In the genomic region with DNA sequence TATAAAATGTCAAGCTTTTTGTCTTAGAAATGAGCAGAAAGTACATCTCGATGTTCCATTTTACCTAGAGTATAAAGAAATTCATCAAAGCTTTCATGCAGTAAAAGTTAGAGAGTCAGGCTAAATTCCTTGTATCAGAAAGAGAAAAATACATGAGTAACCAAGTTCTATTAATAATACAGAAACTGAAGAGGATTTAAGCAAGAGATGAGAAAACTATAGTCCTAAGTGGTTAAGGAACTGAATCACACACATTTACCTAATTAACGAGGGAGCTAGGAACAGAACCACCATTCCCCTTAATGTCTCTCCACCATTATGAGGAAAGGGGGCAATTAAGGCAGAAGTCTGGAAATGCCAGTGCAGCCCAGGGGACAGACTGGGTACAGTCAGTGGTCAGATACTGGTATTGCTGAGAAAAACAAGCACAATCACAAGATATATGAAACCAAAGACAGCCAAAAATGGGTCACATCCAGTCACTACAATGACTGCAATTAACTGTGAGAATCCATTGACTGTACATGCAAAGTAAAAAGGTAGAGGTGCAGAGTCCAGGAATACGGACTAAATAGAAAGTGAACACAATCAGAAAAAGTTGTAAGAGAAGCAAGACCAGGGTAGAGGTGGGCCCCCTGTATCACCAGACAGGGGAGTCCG, we compare ENCODE assay signal across 19 cellular contexts. TPM values are rescaled to one million over a fixed set of nuclear protein-coding genes. Genes with fewer than 3 reads are reported as not detected.
DNase-seq lines count a peak whose midpoint lies in the region; ATAC-seq and TF ChIP-seq lines count a peak whose summit lies in the region.
"Had no signal": no experiment of that assay in that cellular context is flagged by ENCODE, and none has a peak within 500 bp of the region (broad histone marks: within the 10 kb centered on the region; RNA-seq: fewer than 3 reads in every experiment).

No MANE protein-coding gene starts in this region.

- no peaks in the 10 kb centered on the region for H3K36me3 Mint-ChIP-seq in activated T-cell treated with anti-CD3 and anti-CD28 coated beads, Interleukin-2, amount 50 U/mL, for 4 hours (ENCODE audit: insufficient read depth)
- peaks cover 3% of the 10 kb centered on the region for H3K36me3 Mint-ChIP-seq in brain
- H3K36me3 Mint-ChIP-seq in stimulated activated memory B cell treated with anti-CD40 and anti-IgM and Interleukin-4, amounts not matched to agents 10 μg/mL and 1 μg/mL and 100 μg/mL, for 72 hours: no peaks in the 10 kb centered on the region
- H3K36me3 Mint-ChIP-seq in CD8-positive, alpha-beta T cell: no peaks in the 10 kb centered on the region

- ATAC-seq in activated T-cell treated with anti-CD3 and anti-CD28 coated beads, Interleukin-2, amount 50 U/mL, for 4 hours: peak; percentile 57 to 63
- ATAC-seq in stimulated activated memory B cell treated with anti-CD40 and anti-IgM and Interleukin-4, amounts not matched to agents 10 μg/mL and 1 μg/mL and 100 μg/mL, for 72 hours: peak; percentile 40
- no peak for ATAC-seq in CD8-positive, alpha-beta T cell
- ATAC-seq in GM19035 (IDR thresholded peaks at IDR 0.05; ENCODE audit: unreplicated experiment): no peak
- ATAC-seq: pancreas had no signal

- H3K9ac ChIP-seq in HUES48 (ENCODE audit: low read depth, low read length): no peak overlapping the region

- H3K27me3 ChIP-seq in HUES48 (ENCODE audit: control insufficient read depth, insufficient read depth, low read length) (no peaks in the 10 kb centered on the region), dorsolateral prefrontal cortex (no peaks in the 10 kb centered on the region)
- H3K27me3 ChIP-seq in CD8-positive, alpha-beta T cell (ENCODE audit: insufficient read depth, low read length): no peaks in the 10 kb centered on the region
- H3K27me3 ChIP-seq: pancreas, SJCRH30 had no signal

- intact Hi-C loops in CD8-positive, alpha-beta T cell (cut with DNase I, micrococcal nuclease): no loop called here
- intact Hi-C loops in dorsolateral prefrontal cortex (cut with DNase I): no loop called here

- H3K4me3 ChIP-seq in HUES48 (ENCODE audit: low read depth, low read length) (no peak overlapping the region), dorsolateral prefrontal cortex (no peak overlapping the region)
- no peak overlapping the region for H3K4me3 ChIP-seq in CD8-positive, alpha-beta T cell (ENCODE audit: low read depth, low read length)
- H3K4me3 ChIP-seq: pancreas, SJCRH30 had no signal

- H3K36me3 ChIP-seq in HUES48 (ENCODE audit: control insufficient read depth, insufficient read depth, low read length): no peaks in the 10 kb centered on the region
- H3K36me3 ChIP-seq in CD8-positive, alpha-beta T cell (ENCODE audit: insufficient read depth, low read length): no peaks in the 10 kb centered on the region
- H3K36me3 ChIP-seq: pancreas, SJCRH30 had no signal

- H3K4me3 Mint-ChIP-seq in activated T-cell treated with anti-CD3 and anti-CD28 coated beads, Interleukin-2, amount 50 U/mL, for 4 hours: no peak overlapping the region
- peak overlapping the region in 2 of 5 experiments; percentile 7 to 9 for H3K4me3 Mint-ChIP-seq in brain
- H3K4me3 Mint-ChIP-seq in stimulated activated memory B cell treated with anti-CD40 and anti-IgM and Interleukin-4, amounts not matched to agents 10 μg/mL and 1 μg/mL and 100 μg/mL, for 72 hours: no peak overlapping the region
- no peak overlapping the region for H3K4me3 Mint-ChIP-seq in CD8-positive, alpha-beta T cell
- H3K4me3 Mint-ChIP-seq: activated CD4-positive, alpha-beta memory T cell treated with anti-CD3 and anti-CD28 coated beads, Interleukin-2, amount 10 ng/mL, durations not matched to agents 7 days and 5 days; stimulated activated naive CD8-positive, alpha-beta T cell treated with anti-CD3 and anti-CD28 coated beads, Interleukin-15, Interleukin-2, amounts not matched to agents 100 ng/mL and 50 ng/mL, for 24 hours had no signal

- TF ChIP-seq CTCF in brain (conservative IDR thresholded peaks at IDR 0.05): no peak
- TF ChIP-seq CTCF in CD8-positive, alpha-beta T cell (IDR thresholded peaks at IDR 0.05): no peak
- TF ChIP-seq CTCF in dorsolateral prefrontal cortex (IDR thresholded peaks at IDR 0.05 in 54 of 56, conservative IDR thresholded peaks at IDR 0.05 in 2 of 56; ENCODE audit: low read depth in 1 of 56, partially characterized antibody in 56 of 56): no peak

- no peaks in the 10 kb centered on the region for H3K27me3 Mint-ChIP-seq in activated T-cell treated with anti-CD3 and anti-CD28 coated beads, Interleukin-2, amount 50 U/mL, for 4 hours (ENCODE audit: low read depth)
- H3K27me3 Mint-ChIP-seq in brain: no peaks in the 10 kb centered on the region
- H3K27me3 Mint-ChIP-seq in stimulated activated memory B cell treated with anti-CD40 and anti-IgM and Interleukin-4, amounts not matched to agents 10 μg/mL and 1 μg/mL and 100 μg/mL, for 72 hours: no peaks in the 10 kb centered on the region
- no peaks in the 10 kb centered on the region for H3K27me3 Mint-ChIP-seq in CD8-positive, alpha-beta T cell (ENCODE audit: low read depth)
- H3K27me3 Mint-ChIP-seq: activated CD4-positive, alpha-beta memory T cell treated with anti-CD3 and anti-CD28 coated beads, Interleukin-2, amount 10 ng/mL, durations not matched to agents 7 days and 5 days; stimulated activated naive CD8-positive, alpha-beta T cell treated with anti-CD3 and anti-CD28 coated beads, Interleukin-15, Interleukin-2, amounts not matched to agents 100 ng/mL and 50 ng/mL, for 24 hours had no signal

- CTCF ChIA-PET in CD8-positive, alpha-beta T cell (lab: Charles Lee): no interaction called here

- no peaks in the 10 kb centered on the region for H3K9me3 ChIP-seq in HUES48 (ENCODE audit: control insufficient read depth, insufficient read depth, low read length)
- no peaks in the 10 kb centered on the region for H3K9me3 ChIP-seq in CD8-positive, alpha-beta T cell (ENCODE audit: low read length)
- H3K9me3 ChIP-seq: pancreas, SJCRH30 had no signal

- DNase-seq in activated T-cell treated with anti-CD3 and anti-CD28 coated beads, Interleukin-2, amount 50 U/mL, for 4 hours: no peak
- DNase-seq in activated T-cell treated with anti-CD3 and anti-CD28 coated beads, Interleukin-2, amount 50 U/mL, for 48 hours: no peak
- DNase-seq in CD8-positive, alpha-beta T cell: no peak
- no peak for DNase-seq in dorsolateral prefrontal cortex
- DNase-seq: activated CD4-positive, alpha-beta memory T cell treated with anti-CD3 and anti-CD28 coated beads, Interleukin-2, amount 10 ng/mL, durations not matched to agents 7 days and 5 days; activated gamma-delta T cell treated with Interleukin-2 at 50 U/mL for 16 hours; effector CD4-positive, alpha-beta T cell; hypothalamus; Karpas-422; NCI-H146; pancreas; SJCRH30; small intestine; T-helper 9 cell had no signal

- H3K9me3 Mint-ChIP-seq in activated T-cell treated with anti-CD3 and anti-CD28 coated beads, Interleukin-2, amount 50 U/mL, for 4 hours: no peaks in the 10 kb centered on the region
- no peaks in the 10 kb centered on the region for H3K9me3 Mint-ChIP-seq in brain
- no peaks in the 10 kb centered on the region for H3K9me3 Mint-ChIP-seq in stimulated activated memory B cell treated with anti-CD40 and anti-IgM and Interleukin-4, amounts not matched to agents 10 μg/mL and 1 μg/mL and 100 μg/mL, for 72 hours
- H3K9me3 Mint-ChIP-seq in CD8-positive, alpha-beta T cell: no peaks in the 10 kb centered on the region
- H3K9me3 Mint-ChIP-seq: activated CD4-positive, alpha-beta memory T cell treated with anti-CD3 and anti-CD28 coated beads, Interleukin-2, amount 10 ng/mL, durations not matched to agents 7 days and 5 days; stimulated activated naive CD8-positive, alpha-beta T cell treated with anti-CD3 and anti-CD28 coated beads, Interleukin-15, Interleukin-2, amounts not matched to agents 100 ng/mL and 50 ng/mL, for 24 hours had no signal

- peak overlapping the region; percentile 5 for H3K27ac ChIP-seq in HUES48 (ENCODE audit: low read depth, low read length)
- H3K27ac ChIP-seq in CD8-positive, alpha-beta T cell (ENCODE audit: low read depth, low read length): no peak overlapping the region
- H3K27ac ChIP-seq in dorsolateral prefrontal cortex: peak overlapping the region in 2 of 59 donors; percentile 1 to 25
- H3K27ac ChIP-seq: pancreas, SJCRH30 had no signal

- H3K4me1 Mint-ChIP-seq in activated T-cell treated with anti-CD3 and anti-CD28 coated beads, Interleukin-2, amount 50 U/mL, for 4 hours (ENCODE audit: low read depth): peaks cover 51% of the 10 kb centered on the region
- peaks cover 77% of the 10 kb centered on the region for H3K4me1 Mint-ChIP-seq in brain
- H3K4me1 Mint-ChIP-seq in stimulated activated memory B cell treated with anti-CD40 and anti-IgM and Interleukin-4, amounts not matched to agents 10 μg/mL and 1 μg/mL and 100 μg/mL, for 72 hours: peaks cover 38% of the 10 kb centered on the region
- peaks cover 40% of the 10 kb centered on the region for H3K4me1 Mint-ChIP-seq in CD8-positive, alpha-beta T cell (ENCODE audit: low read depth)

- POLR2A ChIA-PET in CD8-positive, alpha-beta T cell (lab: Charles Lee): no interaction called here

- peaks cover 64% of the 10 kb centered on the region for H3K4me1 ChIP-seq in HUES48 (ENCODE audit: control insufficient read depth, insufficient read depth, low read length)
- H3K4me1 ChIP-seq in CD8-positive, alpha-beta T cell (ENCODE audit: insufficient read depth, low read length): peaks cover 8% of the 10 kb centered on the region

- peak overlapping the region in 3 of 5 experiments; percentile 1 to 10 (median 3) for H3K27ac Mint-ChIP-seq in brain
- no peak overlapping the region for H3K27ac Mint-ChIP-seq in stimulated activated memory B cell treated with anti-CD40 and anti-IgM and Interleukin-4, amounts not matched to agents 10 μg/mL and 1 μg/mL and 100 μg/mL, for 72 hours
- no peak overlapping the region for H3K27ac Mint-ChIP-seq in CD8-positive, alpha-beta T cell
- H3K27ac Mint-ChIP-seq: activated CD4-positive, alpha-beta memory T cell treated with anti-CD3 and anti-CD28 coated beads, Interleukin-2, amount 10 ng/mL, durations not matched to agents 7 days and 5 days; stimulated activated naive CD8-positive, alpha-beta T cell treated with anti-CD3 and anti-CD28 coated beads, Interleukin-15, Interleukin-2, amounts not matched to agents 100 ng/mL and 50 ng/mL, for 24 hours had no signal

RNA-seq across cellular contexts. Expression of gene MAP4K3, which starts 23.9 kb away (rescaled TPM):
- 10 to 100 TPM; 10.3 to 14.3 (median 11.5) TPM for total RNA-seq in activated T-cell treated with anti-CD3 and anti-CD28 coated beads, Interleukin-2, amount 50 U/mL, for 4 hours
- 8.6 TPM for polyA plus RNA-seq in brain (ENCODE audit: insufficient read depth, low read depth, low replicate concordance)
- total RNA-seq in CD8-positive, alpha-beta T cell: 10 to 100 TPM; 15.0 to 19.8 TPM
- 100 to 1,000 TPM in 1 of 120 experiments, 10 to 100 TPM in 119; 50.1 to 100 (median 72.2) TPM for total RNA-seq in dorsolateral prefrontal cortex

Comparison
In these comparisons a context has a peak if more than half of its experiments do, and no peak if none do; other contexts are left out.
1. ATAC-seq: peak in activated T-cell treated with anti-CD3 and anti-CD28 coated beads, Interleukin-2, amount 50 U/mL, for 4 hours (2 of 2) and stimulated activated memory B cell treated with anti-CD40 and anti-IgM and Interleukin-4, amounts not matched to agents 10 μg/mL and 1 μg/mL and 100 μg/mL, for 72 hours (single experiment); none in CD8-positive, alpha-beta T cell (single experiment) and GM19035 (single experiment).
2. H3K27ac Mint-ChIP-seq: peak in brain (3 of 5); none in stimulated activated memory B cell treated with anti-CD40 and anti-IgM and Interleukin-4, amounts not matched to agents 10 μg/mL and 1 μg/mL and 100 μg/mL, for 72 hours (single experiment) and CD8-positive, alpha-beta T cell (single experiment).